Comparison of ENCODE assay signal across 11 cellular contexts in genomic region chr6:111731404-111732195, GRCh38.
A peak's percentile ranks its signal among the peaks of the same experiment; 100 is the strongest.
DNase-seq lines count a peak whose midpoint lies in the region; ATAC-seq and TF ChIP-seq lines count a peak whose summit lies in the region.
"Had no signal": no experiment of that assay in that cellular context is flagged by ENCODE, and none has a peak within 500 bp of the region (broad histone marks: within the 10 kb centered on the region; RNA-seq: fewer than 3 reads in every experiment).

No MANE protein-coding gene starts in this region.

- H3K36me3 Mint-ChIP-seq in CD8-positive, alpha-beta memory T cell = peaks cover 34 to 92% (median 35%) of the 10 kb centered on the region in 3 donors
- H3K36me3 Mint-ChIP-seq in naive thymus-derived CD4-positive, alpha-beta T cell = peaks cover 19 to 83% (median 68%) of the 10 kb centered on the region in 5 donors

- peaks cover 82% of the 10 kb centered on the region for H3K79me2 ChIP-seq in Karpas-422 (ENCODE audit: low read length)

- no peak overlapping the region for H2AFZ ChIP-seq in Karpas-422 (ENCODE audit: low read length)

- TF ChIP-seq CTCF in dorsolateral prefrontal cortex (IDR thresholded peaks at IDR 0.05 in 54 of 56, conservative IDR thresholded peaks at IDR 0.05 in 2 of 56; ENCODE audit: low read depth in 1 of 56, partially characterized antibody in 56 of 56) (no peak), mucosa of descending colon (IDR thresholded peaks at IDR 0.05) (no peak)

- H3K4me2 ChIP-seq in Karpas-422 (ENCODE audit: low read depth, low read length, poor library complexity, severe bottlenecking) = peak overlapping the region; percentile 48

- CTCF ChIA-PET in CD8-positive, alpha-beta memory T cell (lab: Charles Lee) = no interaction called here
- CTCF ChIA-PET in naive thymus-derived CD4-positive, alpha-beta T cell (lab: Charles Lee) = no interaction called here

- peaks cover 10% of the 10 kb centered on the region for H3K9me3 ChIP-seq in CD8-positive, alpha-beta memory T cell (ENCODE audit: low read length)
- H3K9me3 ChIP-seq in Karpas-422 (ENCODE audit: low read length) (peaks cover 10% of the 10 kb centered on the region; the same call in 1 of the 2 replicates), mucosa of descending colon (peaks cover 6% of the 10 kb centered on the region)
- peaks cover 0 to 9% (median 5%) of the 10 kb centered on the region in 3 experiments for H3K9me3 ChIP-seq in naive thymus-derived CD4-positive, alpha-beta T cell (ENCODE audit: control insufficient read depth in 2 of 3, low read length in 3 of 3)

- H3K4me1 Mint-ChIP-seq in CD8-positive, alpha-beta memory T cell = peaks cover 92 to 97% (median 95%) of the 10 kb centered on the region in 3 donors
- H3K4me1 Mint-ChIP-seq in naive thymus-derived CD4-positive, alpha-beta T cell = peaks cover 48 to 89% (median 85%) of the 10 kb centered on the region in 7 donors

- H3K9me3 Mint-ChIP-seq in CD8-positive, alpha-beta memory T cell = peaks cover 0 to 12% (median 10%) of the 10 kb centered on the region in 5 donors
- H3K9me3 Mint-ChIP-seq in naive thymus-derived CD4-positive, alpha-beta T cell = peaks cover 0 to 30% (median 9%) of the 10 kb centered on the region in 11 donors

- peaks cover 82% of the 10 kb centered on the region for H3K4me1 ChIP-seq in CD8-positive, alpha-beta memory T cell (ENCODE audit: insufficient read depth, low read length)
- H3K4me1 ChIP-seq in Karpas-422 (ENCODE audit: low read length) (peaks cover 72% of the 10 kb centered on the region), mucosa of descending colon (ENCODE audit: low read depth) (no peaks in the 10 kb centered on the region)
- peaks cover 27 to 75% of the 10 kb centered on the region in 2 donors for H3K4me1 ChIP-seq in naive thymus-derived CD4-positive, alpha-beta T cell (ENCODE audit: control insufficient read depth in 2 of 2, insufficient read depth in 2 of 2, low read length in 2 of 2)

- DNase-seq in CD8-positive, alpha-beta memory T cell = no peak
- peak; percentile 73 for DNase-seq in Karpas-422
- DNase-seq in dorsolateral prefrontal cortex = no peak
- DNase-seq in naive thymus-derived CD4-positive, alpha-beta T cell = no peak
- DNase-seq in mucosa of descending colon = no peak
- DNase-seq in NCI-H187 (lab: John Stamatoyannopoulos, UW) = no peak
- DNase-seq: MM.1S, T1000 had no signal

- H3K4me3 ChIP-seq in CD8-positive, alpha-beta memory T cell (ENCODE audit: low read length) = no peak overlapping the region
- H3K4me3 ChIP-seq in Karpas-422 (ENCODE audit: low read length) = peak overlapping the region; percentile 2; the same call in 1 of the 2 replicates
- no peak overlapping the region for H3K4me3 ChIP-seq in dorsolateral prefrontal cortex
- H3K4me3 ChIP-seq in naive thymus-derived CD4-positive, alpha-beta T cell (ENCODE audit: low read length) = no peak overlapping the region
- H3K4me3 ChIP-seq in mucosa of descending colon = no peak overlapping the region

- peak overlapping the region in 5 of 7 donors; percentile 21 to 59 (median 43) for H3K4me3 Mint-ChIP-seq in CD8-positive, alpha-beta memory T cell
- H3K4me3 Mint-ChIP-seq in naive thymus-derived CD4-positive, alpha-beta T cell = peak overlapping the region in 3 of 10 donors; percentile 19 to 26 (median 25)
- H3K4me3 Mint-ChIP-seq: activated T-helper 1 cell treated with anti-CD3 and anti-CD28 coated beads, Interleukin-12 subunit alpha, Interleukin-12 subunit beta, Interleukin-2, Interleukin-4 antibody, amounts not matched to agents 30 ng/mL and 10 ng/mL and 1 ng/mL, durations not matched to agents 14 hours and 24 hours and 36 hours had no signal

- H3K36me3 ChIP-seq in CD8-positive, alpha-beta memory T cell (ENCODE audit: insufficient read depth, low read length) = peaks cover 19% of the 10 kb centered on the region
- H3K36me3 ChIP-seq in Karpas-422 (ENCODE audit: insufficient read depth, low read length) = peaks cover 32% of the 10 kb centered on the region
- peaks cover 0 to 23% (median 0%) of the 10 kb centered on the region in 3 experiments for H3K36me3 ChIP-seq in naive thymus-derived CD4-positive, alpha-beta T cell (ENCODE audit: control insufficient read depth in 2 of 3, insufficient read depth in 3 of 3, low read length in 3 of 3)
- H3K36me3 ChIP-seq in mucosa of descending colon (ENCODE audit: low read depth) = peaks cover 3% of the 10 kb centered on the region

- H3K9me2 ChIP-seq in Karpas-422 (replicated peaks; ENCODE audit: insufficient read depth, low read length) = no peaks in the 10 kb centered on the region

- peak overlapping the region; percentile 31 for H3K9ac ChIP-seq in Karpas-422 (ENCODE audit: low read length)

- no peaks in the 10 kb centered on the region for H3K27me3 Mint-ChIP-seq in CD8-positive, alpha-beta memory T cell
- H3K27me3 Mint-ChIP-seq in naive thymus-derived CD4-positive, alpha-beta T cell = no peaks in the 10 kb centered on the region

- no peaks in the 10 kb centered on the region for H4K20me1 ChIP-seq in Karpas-422 (ENCODE audit: insufficient read depth, low read depth, low read length)

- intact Hi-C loops in dorsolateral prefrontal cortex (cut with DNase I) = no loop called here
- intact Hi-C loops in naive thymus-derived CD4-positive, alpha-beta T cell (cut with micrococcal nuclease) = no loop called here
- intact Hi-C loops in mucosa of descending colon (cut with DNase I, micrococcal nuclease) = no loop called here

- H3K27me3 ChIP-seq in CD8-positive, alpha-beta memory T cell (ENCODE audit: insufficient read depth, low read length, poor library complexity, severe bottlenecking) = no peaks in the 10 kb centered on the region
- H3K27me3 ChIP-seq in Karpas-422 (ENCODE audit: low read length) (no peaks in the 10 kb centered on the region), dorsolateral prefrontal cortex (no peaks in the 10 kb centered on the region)
- H3K27me3 ChIP-seq in naive thymus-derived CD4-positive, alpha-beta T cell (ENCODE audit: control insufficient read depth in 2 of 2, insufficient read depth in 2 of 2, low read length in 2 of 2) = no peaks in the 10 kb centered on the region

- H3K27ac Mint-ChIP-seq in CD8-positive, alpha-beta memory T cell = peak overlapping the region; percentile 81 to 100 (median 95)
- H3K27ac Mint-ChIP-seq in naive thymus-derived CD4-positive, alpha-beta T cell = peak overlapping the region in 8 of 9 donors; percentile 85 to 99 (median 90)

- no peak overlapping the region for H3K27ac ChIP-seq in CD8-positive, alpha-beta memory T cell (ENCODE audit: low read depth, low read length)
- H3K27ac ChIP-seq in Karpas-422 (ENCODE audit: low read length) = peak overlapping the region; percentile 80
- peak overlapping the region in 58 of 59 donors; percentile 7 to 88 (median 70) for H3K27ac ChIP-seq in dorsolateral prefrontal cortex
- no peak overlapping the region for H3K27ac ChIP-seq in naive thymus-derived CD4-positive, alpha-beta T cell (ENCODE audit: low read depth, low read length)

- peak; percentile 54 for ATAC-seq in naive thymus-derived CD4-positive, alpha-beta T cell
- ATAC-seq in mucosa of descending colon (no peak), GM21381 (IDR thresholded peaks at IDR 0.05; ENCODE audit: unreplicated experiment) (no peak), GM18861 (IDR thresholded peaks at IDR 0.05; ENCODE audit: unreplicated experiment) (no peak)

- POLR2A ChIA-PET in CD8-positive, alpha-beta memory T cell (lab: Charles Lee) = no interaction called here
- POLR2A ChIA-PET in naive thymus-derived CD4-positive, alpha-beta T cell (lab: Charles Lee) = interaction anchor here (1.0 to 1.2 kb wide), 2 partner anchors 16 kb away, joined by 3 read pairs; no protein-coding TSS in a partner anchor

Comparison
In these comparisons a context has a peak if more than half of its experiments do, and no peak if none do; other contexts are left out.
1. H3K27ac ChIP-seq: peak in Karpas-422 (single experiment) and dorsolateral prefrontal cortex (58 of 59); none in CD8-positive, alpha-beta memory T cell (single experiment) and naive thymus-derived CD4-positive, alpha-beta T cell (single experiment).